ENCODE assay signal across 24 cellular contexts in the genomic region with DNA sequence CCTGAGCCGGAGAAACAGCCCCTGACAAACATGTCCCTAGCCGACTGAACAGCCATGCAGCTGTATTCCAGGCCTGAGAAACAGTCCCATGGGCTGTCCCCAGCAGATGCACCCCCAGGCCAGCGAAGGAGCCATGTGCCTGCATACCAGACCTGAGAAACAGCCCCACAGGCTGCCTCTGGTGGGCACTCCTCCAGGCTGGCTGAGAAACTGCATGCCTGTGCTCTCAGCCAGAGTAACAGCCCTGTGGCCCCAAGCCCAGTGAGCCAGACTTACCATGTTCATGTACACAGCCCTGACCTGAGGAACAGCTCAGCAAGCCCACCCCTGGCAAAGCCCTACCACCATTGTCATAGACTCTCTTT. TPM values are rescaled to one million over a fixed set of nuclear protein-coding genes. Genes with fewer than 3 reads are reported as not detected.
A peak's percentile ranks its signal among the peaks of the same experiment; 100 is the strongest.
DNase-seq lines count a peak whose midpoint lies in the region; ATAC-seq and TF ChIP-seq lines count a peak whose summit lies in the region.
"Had no signal": no experiment of that assay in that cellular context is flagged by ENCODE, and none has a peak within 500 bp of the region (broad histone marks: within the 10 kb centered on the region; RNA-seq: fewer than 3 reads in every experiment).

No MANE protein-coding gene starts in this region.

- H3K36me3 Mint-ChIP-seq in H9 (ENCODE audit: insufficient read depth in 1 of 3, low read depth in 3 of 3) (peaks cover 3 to 15% (median 4%) of the 10 kb centered on the region in 3 experiments; a peak in 4 of 7 replicates), T-cell (peaks cover 14% of the 10 kb centered on the region), osteocyte (ENCODE audit: unreplicated experiment) (no peaks in the 10 kb centered on the region)

- H4K5ac ChIP-seq in H9 (ENCODE audit: insufficient read length, low read depth, low read length), result no peak overlapping the region

- no peaks in the 10 kb centered on the region for H4K20me1 ChIP-seq in H9 (ENCODE audit: control insufficient read depth, insufficient read depth, insufficient read length)

- H3K9me3 Mint-ChIP-seq in H9 (peaks cover 15 to 16% of the 10 kb centered on the region in 2 experiments), T-cell (peaks cover 9 to 15% (median 12%) of the 10 kb centered on the region in 3 donors), osteocyte (ENCODE audit: unreplicated experiment) (peaks cover 4% of the 10 kb centered on the region)

- no CpG with 5 or more reads among the region's 3 CpGs for WGBS in H9 (ENCODE audit: extremely low coverage, insufficient read length, low lambda C conversion rate)

- H3K79me2 ChIP-seq in H9 (ENCODE audit: insufficient read depth, low read length), result no peaks in the 10 kb centered on the region

- no peak for TF ChIP-seq CTCF in H9 (conservative IDR thresholded peaks at IDR 0.05)
- no peak for TF ChIP-seq CTCF in foreskin keratinocyte (conservative IDR thresholded peaks at IDR 0.05)
- TF ChIP-seq CTCF in osteocyte (IDR thresholded peaks at IDR 0.05), result no peak

- H2BK120ac ChIP-seq in H9 (ENCODE audit: low read depth, low read length, poor library complexity, severe bottlenecking), result no peak overlapping the region

- H3K18ac ChIP-seq in H9 (ENCODE audit: insufficient read length, low read depth, low read length), result no peak overlapping the region

- no peak overlapping the region for H3K23ac ChIP-seq in H9 (ENCODE audit: insufficient read length, low read depth, low read length)

- no peak overlapping the region for H3K56ac ChIP-seq in H9 (ENCODE audit: insufficient read length, low read depth, low read length)

- H3K14ac ChIP-seq in H9 (ENCODE audit: insufficient read depth, low read length), result no peak overlapping the region

- no peak overlapping the region for H3K27ac ChIP-seq in H9 (ENCODE audit: insufficient read length, low read depth, low read length)
- H3K27ac ChIP-seq in foreskin keratinocyte, result no peak overlapping the region
- H3K27ac ChIP-seq: A549, GM23248, KMS-11, SJCRH30 had no signal

- ATAC-seq in left ventricle myocardium superior (peak; percentile 27), Right ventricle myocardium superior (ENCODE audit: poor library complexity) (no peak), foreskin keratinocyte (peak; percentile 18), HG02588 (IDR thresholded peaks at IDR 0.05; ENCODE audit: unreplicated experiment) (no peak), T-cell (replicated peaks in 1 of 4) (no peak)
- ATAC-seq: A549; CD8-positive, alpha-beta T cell; SK-N-SH treated with all-trans-retinoic acid at 6 μM for 48 hours had no signal

- H2BK15ac ChIP-seq in H9 (ENCODE audit: low read depth, low read length), result no peak overlapping the region

- H2BK12ac ChIP-seq in H9 (ENCODE audit: insufficient read length, low read depth, low read length), result no peak overlapping the region

- H2AK5ac ChIP-seq in H9 (ENCODE audit: insufficient read length, low read length), result no peak overlapping the region

- no peaks in the 10 kb centered on the region for H3K23me2 ChIP-seq in H9 (ENCODE audit: insufficient read length, low read depth, low read length, poor library complexity, severe bottlenecking)

- H3K27me3 ChIP-seq in H9 (ENCODE audit: insufficient read depth, low read length), result no peaks in the 10 kb centered on the region
- H3K27me3 ChIP-seq in foreskin keratinocyte, result peaks cover 6% of the 10 kb centered on the region
- H3K27me3 ChIP-seq: SJCRH30 had no signal

- H3K27ac Mint-ChIP-seq in H9 (no peak overlapping the region), T-cell (no peak overlapping the region), osteocyte (ENCODE audit: unreplicated experiment) (no peak overlapping the region)
- H3K27ac Mint-ChIP-seq: CD8-positive, alpha-beta T cell had no signal

- DNase-seq in left ventricle myocardium superior (no peak), Right ventricle myocardium superior (no peak), H9 (peak; percentile 29), foreskin keratinocyte (no peak), posterior vena cava (ENCODE audit: low spot score) (peak; percentile 72), T-cell (no peak), osteocyte (ENCODE audit: extremely low spot score, unreplicated experiment) (no peak)
- DNase-seq: AML-193; C1 segment of cervical spinal cord; CD8-positive, alpha-beta T cell; DMS153; GM23248; HCEC 1CT; IMR-90; MM.1S; NCI-H2029; NCI-H446; NCI-H524 treated with DMSO at 0.1 percent for 48 hours; NCI-H774; SJCRH30 had no signal

- H2BK20ac ChIP-seq in H9 (ENCODE audit: low read depth, low read length, poor library complexity, severe bottlenecking), result no peak overlapping the region

- no peak overlapping the region for H3K4me2 ChIP-seq in H9 (ENCODE audit: insufficient read depth, insufficient read length, low read length)
- H3K4me2 ChIP-seq: A549, KMS-11 had no signal

- H3K79me1 ChIP-seq in H9 (ENCODE audit: insufficient read depth, low read depth, low read length, poor library complexity, severe bottlenecking), result no peaks in the 10 kb centered on the region

- peaks cover 3% of the 10 kb centered on the region; the same call in 1 of the 2 replicates for H3K27me3 Mint-ChIP-seq in H9 (ENCODE audit: low read depth)
- peaks cover 6 to 12% of the 10 kb centered on the region in 2 donors for H3K27me3 Mint-ChIP-seq in T-cell
- H3K27me3 Mint-ChIP-seq in osteocyte (ENCODE audit: unreplicated experiment), result peaks cover 40% of the 10 kb centered on the region

- no peak overlapping the region for H3T11ph ChIP-seq in H9 (ENCODE audit: low read length)

- H3K4ac ChIP-seq in H9 (ENCODE audit: low read depth, low read length), result no peak overlapping the region

- no peak overlapping the region for H4K8ac ChIP-seq in H9 (replicated peaks; ENCODE audit: insufficient read length, low read depth, low read length)

- H3K9ac ChIP-seq in H9 (ENCODE audit: extremely low read depth, insufficient read length, low read length), result no peak overlapping the region
- H3K9ac ChIP-seq: GM23248, KMS-11 had no signal

- no peak overlapping the region for H2AFZ ChIP-seq in H9 (ENCODE audit: low read length)
- H2AFZ ChIP-seq: GM23248 had no signal

- no peak overlapping the region for H4K91ac ChIP-seq in H9 (ENCODE audit: insufficient read length, low read depth, low read length)

- H2BK5ac ChIP-seq in H9 (ENCODE audit: insufficient read length, low read length), result no peak overlapping the region

- CTCF ChIA-PET in T-cell (lab: Charles Lee), result no interaction called here

- peaks cover 3% of the 10 kb centered on the region in 2 experiments; a peak in 3 of 4 replicates for H3K4me1 Mint-ChIP-seq in H9
- no peaks in the 10 kb centered on the region for H3K4me1 Mint-ChIP-seq in T-cell
- no peaks in the 10 kb centered on the region for H3K4me1 Mint-ChIP-seq in osteocyte (ENCODE audit: unreplicated experiment)

- no peaks in the 10 kb centered on the region for H3K9me3 ChIP-seq in H9 (ENCODE audit: control insufficient read depth, low read depth, low read length)
- H3K9me3 ChIP-seq: SJCRH30 had no signal

- no peak overlapping the region for H3K4me3 Mint-ChIP-seq in H9
- H3K4me3 Mint-ChIP-seq in T-cell, result no peak overlapping the region
- no peak overlapping the region for H3K4me3 Mint-ChIP-seq in osteocyte (ENCODE audit: unreplicated experiment)
- H3K4me3 Mint-ChIP-seq: CD8-positive, alpha-beta T cell had no signal

- POLR2A ChIA-PET in T-cell (lab: Charles Lee), result no interaction called here

- intact Hi-C loops in left ventricle myocardium superior (cut with micrococcal nuclease), result no loop called here
- intact Hi-C loops in Right ventricle myocardium superior (cut with DNase I), result no loop called here
- intact Hi-C loops in posterior vena cava (cut with DNase I), result no loop called here

- no peaks in the 10 kb centered on the region for H3K4me1 ChIP-seq in H9 (ENCODE audit: insufficient read depth, low read length)
- no peaks in the 10 kb centered on the region for H3K4me1 ChIP-seq in foreskin keratinocyte
- H3K4me1 ChIP-seq: A549, SJCRH30 had no signal

RNA-seq across cellular contexts. Expression of a gene that starts 24.8 kb away (rescaled TPM):
- total RNA-seq in left ventricle myocardium superior (not detected), Right ventricle myocardium superior (not detected), H9 (2021) (not detected in 2 replicates), foreskin keratinocyte (not detected in 2 replicates), posterior vena cava (not detected), T-cell (not detected), osteocyte (not detected in 2 replicates)
- polyA plus RNA-seq in foreskin keratinocyte, result not detected in 2 replicates
- total RNA-seq: CD8-positive, alpha-beta T cell; GM23248; IMR-90 had no signal
- polyA plus RNA-seq: A549, GM23248, IMR-90 had no signal

RNA-seq across cellular contexts. Expression of a gene that starts 44.1 kb away (rescaled TPM):
- total RNA-seq in left ventricle myocardium superior (100 TPM), Right ventricle myocardium superior (93.3 TPM), H9 (2021) (0.04 TPM in 1 of 2 replicates, not detected in the other), foreskin keratinocyte (not detected in 2 replicates), posterior vena cava (1 to 10 TPM; 6.9 to 7.5 TPM), T-cell (10 to 100 TPM; 15.3 to 24.7 (median 20.3) TPM), osteocyte (1.2 and 1.3 TPM in 2 replicates)
- polyA plus RNA-seq in foreskin keratinocyte, result not detected in 2 replicates
- total RNA-seq: SJCRH30 had no signal

RNA-seq across cellular contexts. Expression of a gene that starts 55.1 kb away (rescaled TPM):
- 6.7 TPM for total RNA-seq in left ventricle myocardium superior
- total RNA-seq in Right ventricle myocardium superior, result 6.6 TPM
- total RNA-seq in H9 (2021), result 20.9 and 21.0 TPM in 2 replicates
- total RNA-seq in foreskin keratinocyte, result 9.9 and 11.6 TPM in 2 replicates
- 3.6 and 5.4 TPM in 2 replicates for polyA plus RNA-seq in foreskin keratinocyte
- 1 to 10 TPM; 3.4 to 3.5 TPM for total RNA-seq in posterior vena cava
- total RNA-seq in T-cell, result 10 to 100 TPM; 11.2 to 17.1 (median 14.0) TPM
- 3.8 and 4.2 TPM in 2 replicates for total RNA-seq in osteocyte

Comparison
In these comparisons a context has a peak if more than half of its experiments do, and no peak if none do; other contexts are left out.
1. ATAC-seq: peak in left ventricle myocardium superior (single experiment) and foreskin keratinocyte (single experiment); none in Right ventricle myocardium superior (single experiment), HG02588 (single experiment) and T-cell (0 of 4).
2. DNase-seq: peak in H9 (single experiment) and posterior vena cava (single experiment); none in left ventricle myocardium superior (single experiment), Right ventricle myocardium superior (single experiment), foreskin keratinocyte (0 of 2), T-cell (0 of 34) and osteocyte (single experiment).